ENCODE assay signal across 15 cellular contexts in genomic region chr1:5297878-5298239, GRCh38.
DNase-seq lines count a peak whose midpoint lies in the region; TF ChIP-seq lines count a peak whose summit lies in the region.
"Had no signal": no experiment of that assay in that cellular context is flagged by ENCODE, and none has a peak within 500 bp of the region (broad histone marks: within the 10 kb centered on the region; RNA-seq: fewer than 3 reads in every experiment).

No MANE protein-coding gene starts in this region.

- intact Hi-C loops in dorsolateral prefrontal cortex (cut with DNase I), result loop anchor here (5.0 to 10.0 kb wide), 5 partner anchors 76 to 677 kb away; partner anchors contain the start of gene AJAP1 (in 2 of the 2)

- peak in 6 of 56 donors; percentile 12 to 44 (median 20) for TF ChIP-seq CTCF in dorsolateral prefrontal cortex (IDR thresholded peaks at IDR 0.05 in 54 of 56, conservative IDR thresholded peaks at IDR 0.05 in 2 of 56; ENCODE audit: low read depth in 1 of 56, partially characterized antibody in 56 of 56)

- H3K27ac ChIP-seq in dorsolateral prefrontal cortex (peak overlapping the region in 55 of 59 donors; percentile 18 to 92 (median 73)), temporal lobe (ENCODE audit: low read depth, low read length) (peak overlapping the region; percentile 73)
- H3K27ac ChIP-seq: C4-2B, SJSA1 had no signal

- peaks cover 0 to 27% (median 0%) of the 10 kb centered on the region in 45 donors for H3K27me3 ChIP-seq in dorsolateral prefrontal cortex
- H3K27me3 ChIP-seq: SJSA1 had no signal

- H3K4me3 ChIP-seq in dorsolateral prefrontal cortex, result no peak overlapping the region
- H3K4me3 ChIP-seq: SJSA1 had no signal

- peak; percentile 61 for DNase-seq in NCI-H2029 treated with DMSO at 0.1 percent for 48 hours (lab: John Stamatoyannopoulos, UW)
- DNase-seq in dorsolateral prefrontal cortex, result peak in 6 of 10 donors; percentile 31 to 73 (median 60)
- peak; percentile 54 for DNase-seq in midbrain (lab: John Stamatoyannopoulos, UW)
- no peak for DNase-seq in NAMALWA (ENCODE audit: low spot score)
- DNase-seq in NCI-H774 (lab: John Stamatoyannopoulos, UW), result no peak
- DNase-seq in germinal center (ENCODE audit: low spot score), result no peak
- DNase-seq: ACHN, Kasumi-1, NCI-H1105, NCI-H1694, NCI-H2107, NCI-H69 had no signal

Comparison
In these comparisons a context has a peak if more than half of its experiments do, and no peak if none do; other contexts are left out.
1. DNase-seq: peak in NCI-H2029 treated with DMSO at 0.1 percent for 48 hours (single experiment), dorsolateral prefrontal cortex (6 of 10) and midbrain (single experiment); none in NAMALWA (single experiment), NCI-H774 (single experiment) and germinal center (single experiment).